Comparison of ENCODE assay signal across 20 cellular contexts in genomic region chr5:93577807-93578178, GRCh38. TPM values are rescaled to one million over a fixed set of nuclear protein-coding genes. Genes with fewer than 3 reads are reported as not detected.
DNase-seq lines count a peak whose midpoint lies in the region; ATAC-seq and TF ChIP-seq lines count a peak whose summit lies in the region.
"Had no signal": no experiment of that assay in that cellular context is flagged by ENCODE, and none has a peak within 500 bp of the region (broad histone marks: within the 10 kb centered on the region; RNA-seq: fewer than 3 reads in every experiment).

No MANE protein-coding gene starts in this region.

- H3K27me3 ChIP-seq in liver (ENCODE audit: control insufficient read depth in 4 of 4, insufficient read depth in 4 of 4, low read length in 3 of 4) (peaks cover 2 to 24% (median 6%) of the 10 kb centered on the region in 4 donors), smooth muscle cell (ENCODE audit: low read depth) (peaks cover 72% of the 10 kb centered on the region), ovary (no peaks in the 10 kb centered on the region)

- no peak for TF ChIP-seq CTCF in Calu3 (IDR thresholded peaks at IDR 0.05; ENCODE audit: unreplicated experiment)
- no peak for TF ChIP-seq CTCF in choroid plexus epithelial cell (conservative IDR thresholded peaks at IDR 0.05; ENCODE audit: low read depth, low read length)
- TF ChIP-seq CTCF in liver (IDR thresholded peaks at IDR 0.05; ENCODE audit: low read depth, low read length, missing input control): no peak
- no peak for TF ChIP-seq CTCF in smooth muscle cell (IDR thresholded peaks at IDR 0.05; ENCODE audit: borderline replicate concordance, insufficient read depth, poor library complexity, severe bottlenecking)
- no peak for TF ChIP-seq CTCF in ovary (IDR thresholded peaks at IDR 0.05)

- no peak for DNase-seq in Calu3
- DNase-seq in choroid plexus epithelial cell (ENCODE audit: low read depth): no peak
- no peak for DNase-seq in smooth muscle cell (lab: John Stamatoyannopoulos, UW; ENCODE audit: unreplicated experiment)
- no peak for DNase-seq in stimulated activated CD4-positive, alpha-beta T cell treated with anti-CD3 and anti-CD28 coated beads, Interleukin-1b, Interleukin-23, amount 100 ng/mL, for 48 hours
- no peak for DNase-seq in ovary
- DNase-seq in T-helper 1 cell: no peak
- DNase-seq: activated CD4-positive, alpha-beta T cell treated with anti-CD3 and anti-CD28 coated beads, Interleukin-2, amount 50 U/mL, for 48 hours; activated naive CD8-positive, alpha-beta T cell treated with anti-CD3 and anti-CD28 coated beads, Interleukin-2, amount 10 ng/mL, durations not matched to agents 7 days and 5 days; activated T-cell treated with anti-CD3 and anti-CD28 coated beads, Interleukin-2, amount 50 U/mL, for 4 hours; CD8-positive, alpha-beta T cell; midbrain; NCI-H1092 treated with DMSO at 0.1 percent for 48 hours; NCI-H2107; NCI-H748 treated with DMSO at 0.1 percent for 48 hours; trophoblast cell had no signal

- H3K4me3 ChIP-seq in choroid plexus epithelial cell (ENCODE audit: low read depth, low read length) (peak overlapping the region; percentile 69), liver (ENCODE audit: low read depth in 1 of 3, low read length in 3 of 3) (no peak overlapping the region), smooth muscle cell (no peak overlapping the region), ovary (no peak overlapping the region)

- no peak overlapping the region for H2AFZ ChIP-seq in smooth muscle cell (ENCODE audit: low read depth)

- H3K79me2 ChIP-seq in smooth muscle cell (ENCODE audit: low read depth): peaks cover 6% of the 10 kb centered on the region

- no peaks in the 10 kb centered on the region for H3F3A ChIP-seq in smooth muscle cell (ENCODE audit: low read depth)

- TF ChIP-seq EP300 in ovary (IDR thresholded peaks at IDR 0.05): no peak

- no peak for TF ChIP-seq POLR2A in ovary (IDR thresholded peaks at IDR 0.05)

- no peaks in the 10 kb centered on the region for H3K9me3 Mint-ChIP-seq in Calu3 (ENCODE audit: low read depth, unreplicated experiment)
- H3K9me3 Mint-ChIP-seq: activated naive CD8-positive, alpha-beta T cell treated with anti-CD3 and anti-CD28 coated beads, Interleukin-2, amount 10 ng/mL, durations not matched to agents 7 days and 5 days; activated T-cell treated with anti-CD3 and anti-CD28 coated beads, Interleukin-2, amount 50 U/mL, for 4 hours; CD8-positive, alpha-beta T cell; central memory CD8-positive, alpha-beta T cell had no signal

- H3K36me3 Mint-ChIP-seq in Calu3 (ENCODE audit: insufficient read depth, unreplicated experiment): no peaks in the 10 kb centered on the region
- H3K36me3 Mint-ChIP-seq: CD8-positive, alpha-beta T cell had no signal

- no peaks in the 10 kb centered on the region for H3K9me3 ChIP-seq in liver (ENCODE audit: control insufficient read depth in 4 of 4, low read length in 3 of 4)
- no peaks in the 10 kb centered on the region for H3K9me3 ChIP-seq in smooth muscle cell (replicated peaks; ENCODE audit: low read depth)
- H3K9me3 ChIP-seq in ovary: no peaks in the 10 kb centered on the region

- intact Hi-C loops in Calu3 (cut with micrococcal nuclease; ENCODE audit: unreplicated experiment) (no loop called here), ovary (cut with DNase I) (loop anchor here in 3 of 4 donors (2.0 to 10.0 kb wide), 3 partner anchors 45 to 483 kb away; no protein-coding TSS in a partner anchor)

- H3K4me1 ChIP-seq in liver (ENCODE audit: control insufficient read depth in 4 of 4, insufficient read depth in 4 of 4, low read length in 3 of 4): peaks cover 5 to 34% (median 21%) of the 10 kb centered on the region in 4 donors
- peaks cover 64% of the 10 kb centered on the region for H3K4me1 ChIP-seq in smooth muscle cell (ENCODE audit: low read depth)
- H3K4me1 ChIP-seq in ovary (ENCODE audit: insufficient read depth): peaks cover 6% of the 10 kb centered on the region

- WGBS in liver: 56% methylated on average over 8 of the region's 8 CpGs
- WGBS in smooth muscle cell (ENCODE audit: low lambda C conversion rate): 55% methylated on average over 8 of the region's 8 CpGs
- whole genome bisulfite sequencing in ovary, 3 donors: 80 to 83% (median 81%) methylated on average over 8 of the region's 8 CpGs

- H3K36me3 ChIP-seq in liver (ENCODE audit: control insufficient read depth in 4 of 4, insufficient read depth in 3 of 4, low read depth in 1 of 4, low read length in 3 of 4) (no peaks in the 10 kb centered on the region), smooth muscle cell (ENCODE audit: low read depth) (no peaks in the 10 kb centered on the region), ovary (no peaks in the 10 kb centered on the region)

- H3K27ac Mint-ChIP-seq in Calu3 (ENCODE audit: unreplicated experiment): no peak overlapping the region
- H3K27ac Mint-ChIP-seq: activated naive CD8-positive, alpha-beta T cell treated with anti-CD3 and anti-CD28 coated beads, Interleukin-2, amount 10 ng/mL, durations not matched to agents 7 days and 5 days; CD8-positive, alpha-beta T cell had no signal

- CTCF ChIA-PET in Calu3 (lab: Charles Lee): no interaction called here

- H3K4me2 ChIP-seq in smooth muscle cell: peak overlapping the region; percentile 98
- H3K4me2 ChIP-seq: KMS-11 had no signal

- peaks cover 39% of the 10 kb centered on the region for H4K20me1 ChIP-seq in smooth muscle cell (ENCODE audit: low read depth)

- H3K9ac ChIP-seq in liver (ENCODE audit: low read depth in 1 of 2, low read length in 2 of 2) (no peak overlapping the region), smooth muscle cell (ENCODE audit: low read depth) (no peak overlapping the region)
- H3K9ac ChIP-seq: KMS-11 had no signal

- no peaks in the 10 kb centered on the region for H3K4me1 Mint-ChIP-seq in Calu3 (ENCODE audit: low read depth, unreplicated experiment)

- TSS peak; percentile 16 for BruUV-seq in Calu3 (replicated peaks; lab: Mats Ljungman, UMichigan)

- no peak for TF ChIP-seq RAD21 in liver (IDR thresholded peaks at IDR 0.05)

- H3K27me3 Mint-ChIP-seq in Calu3 (ENCODE audit: unreplicated experiment): no peaks in the 10 kb centered on the region

- H3K27ac ChIP-seq in liver (ENCODE audit: low read depth in 1 of 2, low read length in 2 of 2): peak overlapping the region; percentile 58 to 86
- no peak overlapping the region for H3K27ac ChIP-seq in smooth muscle cell (ENCODE audit: low read depth)
- H3K27ac ChIP-seq in ovary: peak overlapping the region in 1 of 2 donors; percentile 89
- H3K27ac ChIP-seq: epithelial cell of prostate, KMS-11 had no signal

- no peak for ATAC-seq in GM19035 (IDR thresholded peaks at IDR 0.05; ENCODE audit: unreplicated experiment)
- ATAC-seq: activated T-cell treated with anti-CD3 and anti-CD28 coated beads, Interleukin-2, amount 50 U/mL, for 4 hours; CD8-positive, alpha-beta T cell had no signal

- no peak overlapping the region for H3K4me3 Mint-ChIP-seq in Calu3 (ENCODE audit: low read depth, unreplicated experiment)
- H3K4me3 Mint-ChIP-seq: activated naive CD8-positive, alpha-beta T cell treated with anti-CD3 and anti-CD28 coated beads, Interleukin-2, amount 10 ng/mL, durations not matched to agents 7 days and 5 days; activated T-cell treated with anti-CD3 and anti-CD28 coated beads, Interleukin-2, amount 50 U/mL, for 4 hours; central memory CD8-positive, alpha-beta T cell had no signal

TF ChIP-seq in liver, 16 proteins besides CTCF, POLR2A, EP300 and RAD21:
- no peak for TF ChIP-seq HNF4A (conservative IDR thresholded peaks at IDR 0.05)
- no peak for TF ChIP-seq YY1 (IDR thresholded peaks at IDR 0.05)
- TF ChIP-seq JUND (IDR thresholded peaks at IDR 0.05): no peak
- no peak for TF ChIP-seq SP1 (IDR thresholded peaks at IDR 0.05)
- TF ChIP-seq FOXA1 (IDR thresholded peaks at IDR 0.05): no peak
- TF ChIP-seq GABPA (IDR thresholded peaks at IDR 0.05 in 1 of 2, conservative IDR thresholded peaks at IDR 0.05 in 1 of 2): no peak
- TF ChIP-seq EGR1 (IDR thresholded peaks at IDR 0.05; ENCODE audit: low read depth in 2 of 2): no peak
- no peak for TF ChIP-seq NR2F2 (IDR thresholded peaks at IDR 0.05)
- TF ChIP-seq, protein P1, sequence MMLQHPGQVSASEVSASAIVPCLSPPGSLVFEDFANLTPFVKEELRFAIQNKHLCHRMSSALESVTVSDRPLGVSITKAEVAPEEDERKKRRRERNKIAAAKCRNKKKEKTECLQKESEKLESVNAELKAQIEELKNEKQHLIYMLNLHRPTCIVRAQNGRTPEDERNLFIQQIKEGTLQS (IDR thresholded peaks at IDR 0.05): no peak
- no peak for TF ChIP-seq FOXA2 (IDR thresholded peaks at IDR 0.05)
- TF ChIP-seq HNF4G (IDR thresholded peaks at IDR 0.05): no peak

RNA-seq across cellular contexts. Expression of gene NR2F1-AS1, which starts 3.2 kb away (rescaled TPM):
- 16.8 and 20.9 TPM in 2 replicates for total RNA-seq in Calu3 (2022)
- total RNA-seq in liver: 1 to 10 TPM; 2.3 to 4.0 TPM
- polyA plus RNA-seq in liver: 1 to 10 TPM; 2.0 TPM
- 18.7 and 31.0 TPM in 2 replicates for total RNA-seq in smooth muscle cell
- polyA plus RNA-seq in smooth muscle cell: 22.9 and 26.1 TPM in 2 replicates
- total RNA-seq in ovary: 10 to 100 TPM; 22.4 to 45.7 (median 26.5) TPM
- 10 to 100 TPM; 20.7 to 25.0 TPM for polyA plus RNA-seq in ovary
- total RNA-seq: activated naive CD8-positive, alpha-beta T cell treated with anti-CD3 and anti-CD28 coated beads, Interleukin-2, amount 10 ng/mL, durations not matched to agents 7 days and 5 days; activated T-cell treated with anti-CD3 and anti-CD28 coated beads, Interleukin-2, amount 50 U/mL, for 4 hours; CD8-positive, alpha-beta T cell had no signal

RNA-seq across cellular contexts. Expression of gene NR2F1, which starts 5.2 kb away (rescaled TPM):
- total RNA-seq in Calu3 (2022) (25.1 and 29.1 TPM in 2 replicates), liver (10 to 100 TPM; 10.3 to 10.9 TPM), smooth muscle cell (8.2 and 22.5 TPM in 2 replicates), ovary (100 to 1,000 TPM in 2 of 7 donors, 10 to 100 TPM in 5; 51.6 to 179 (median 71.5) TPM)
- polyA plus RNA-seq in liver (10 to 100 TPM in 1 of 2 donors, 1 to 10 TPM in 1; 3.9 to 13.0 TPM), smooth muscle cell (5.9 and 6.0 TPM in 2 replicates), ovary (10 to 100 TPM; 47.6 to 96.5 TPM)
- total RNA-seq: activated naive CD8-positive, alpha-beta T cell treated with anti-CD3 and anti-CD28 coated beads, Interleukin-2, amount 10 ng/mL, durations not matched to agents 7 days and 5 days; CD8-positive, alpha-beta T cell had no signal
